8 cellular contexts compared by ENCODE assay signal in the genomic region with DNA sequence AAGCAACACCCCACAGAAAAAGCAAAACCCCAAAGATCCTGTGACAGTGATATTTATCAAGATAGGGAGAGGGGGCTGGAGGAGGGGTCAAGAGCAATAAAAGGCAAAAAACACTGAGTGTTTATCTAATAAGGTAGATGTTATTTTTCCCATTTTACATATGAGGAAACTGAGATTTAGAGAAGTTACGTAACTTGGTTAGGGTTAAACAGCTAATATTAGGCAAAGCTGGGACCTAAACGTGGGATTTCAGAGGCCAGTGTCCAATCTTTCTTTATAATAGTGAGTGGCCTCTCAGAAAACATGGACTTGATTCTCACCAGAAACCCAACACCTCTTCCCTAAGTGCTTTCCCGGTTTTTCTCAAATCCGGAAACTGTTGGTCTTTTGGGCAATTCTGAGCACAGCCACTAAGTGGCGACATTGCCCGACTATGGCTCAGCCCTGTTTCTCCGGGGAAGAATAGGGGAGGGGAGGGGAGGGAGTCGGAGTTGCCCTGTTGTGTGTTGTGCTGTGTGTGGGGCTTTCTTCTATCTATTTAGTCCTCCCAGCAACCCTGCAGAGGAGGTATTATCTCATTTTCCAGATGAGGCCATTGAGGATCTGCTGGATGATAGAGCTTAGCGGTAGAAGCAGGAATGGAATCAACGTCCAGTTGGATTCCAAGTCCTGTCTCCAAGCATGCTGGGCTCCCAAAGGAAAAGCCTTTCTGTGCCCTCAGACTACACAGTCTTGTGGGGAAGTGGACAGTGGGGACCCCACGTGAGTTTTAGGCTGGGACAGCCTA. TPM values are rescaled to one million over a fixed set of nuclear protein-coding genes. Genes with fewer than 3 reads are reported as not detected.
A peak's percentile ranks its signal among the peaks of the same experiment; 100 is the strongest.
DNase-seq lines count a peak whose midpoint lies in the region; ATAC-seq, FAIRE-seq and TF ChIP-seq lines count a peak whose summit lies in the region.
"Not testable (repeated sequence)": the region's sequence is repeated elsewhere in the genome, so short reads cannot be mapped to it uniquely, and the experiment has no call there.

No MANE protein-coding gene starts in this region.

- not testable (repeated sequence) for TF ChIP-seq EP300 in A549 (IDR thresholded peaks at IDR 0.05)

- not testable (repeated sequence) for H3K9ac ChIP-seq in neuronal stem cell (ENCODE audit: low read depth, low read length, poor library complexity)

- H2BK5ac ChIP-seq in neuronal stem cell (ENCODE audit: low read length) = not testable (repeated sequence)

- H3K36me3 Mint-ChIP-seq in WTC11 = not testable (repeated sequence)

- H3K9me3 ChIP-seq in A549; neuronal stem cell (replicated peaks in 1 of 2; ENCODE audit: control insufficient read depth in 2 of 2, insufficient read depth in 1 of 2, low read depth in 1 of 2, low read length in 2 of 2): not testable (repeated sequence)

- not testable (repeated sequence) for H3K4me2 ChIP-seq in A549; neuronal stem cell (ENCODE audit: insufficient read depth, low read length, poor library complexity, severe bottlenecking)

- H3K9me3 Mint-ChIP-seq in WTC11 = not testable (repeated sequence)

- not testable (repeated sequence) for H4K91ac ChIP-seq in neuronal stem cell (ENCODE audit: low read depth, low read length, poor library complexity)

- not testable (repeated sequence) for H3K4ac ChIP-seq in neuronal stem cell (ENCODE audit: low read length)

- not testable (repeated sequence) for H3K36me3 ChIP-seq in neuronal stem cell (replicated peaks in 1 of 2; ENCODE audit: control insufficient read depth in 2 of 2, insufficient read depth in 2 of 2, low read length in 2 of 2)

- H3K27ac ChIP-seq in A549; neuronal stem cell (replicated peaks; ENCODE audit: low read length): not testable (repeated sequence)

- TF ChIP-seq RAD21 in A549 (conservative IDR thresholded peaks at IDR 0.05 in 1 of 2, IDR thresholded peaks at IDR 0.05 in 1 of 2) = peak; percentile 38 to 44; a peak in 4 of 5 replicates

- H3K4me3 Mint-ChIP-seq in WTC11 = not testable (repeated sequence)

- H3K27me3 ChIP-seq in neuronal stem cell (ENCODE audit: control insufficient read depth in 3 of 3, insufficient read depth in 3 of 3, low read depth in 1 of 3, low read length in 3 of 3) = peaks cover 0 to 20% (median 0%) of the 10 kb centered on the region in 3 experiments

- H4K8ac ChIP-seq in neuronal stem cell (ENCODE audit: low read depth, low read length) = not testable (repeated sequence)

- not testable (repeated sequence) for H3K18ac ChIP-seq in neuronal stem cell (ENCODE audit: low read length)

- H3K4me3 ChIP-seq in A549; neuronal stem cell (ENCODE audit: low read length in 2 of 2): not testable (repeated sequence)

- H2BK15ac ChIP-seq in neuronal stem cell (ENCODE audit: low read length) = not testable (repeated sequence)

- WGBS in A549 (ENCODE audit: missing lambda C conversion rate) = 35% methylated on average over 8 of the region's 11 CpGs
- no CpG with 5 or more reads among the region's 11 CpGs for WGBS in neuronal stem cell (ENCODE audit: extremely low coverage in 2 of 2, insufficient read length in 2 of 2, insufficient replicate concordance in 1 of 2), 2 donors

- POLR2A ChIA-PET in A549 (lab: Yijun Ruan, JAX) = not testable (repeated sequence)
- POLR2A ChIA-PET in WTC11 (lab: Charles Lee) = interaction anchor here (0.5 kb wide), 1 partner anchor 347 kb away, joined by 3 read pairs; no protein-coding TSS in a partner anchor

- peak overlapping the region; percentile 6 for H2AFZ ChIP-seq in neuronal stem cell (ENCODE audit: low read length)

- H2AK5ac ChIP-seq in neuronal stem cell (ENCODE audit: low read depth, low read length) = not testable (repeated sequence)

- DNase-seq in A549 (ENCODE audit: low read depth in 1 of 2, low spot score in 1 of 2) (peak in 1 of 2 experiments; percentile 17), NCI-H82 (lab: John Stamatoyannopoulos, UW) (peak; percentile 45), islet precursor cell (peak; percentile 51)
- not testable (repeated sequence) for DNase-seq in GM10266 (ENCODE audit: extremely low spot score); WTC11 (ENCODE audit: low spot score); neuronal stem cell (ENCODE audit: low spot score)

- TF ChIP-seq CTCF in A549 (IDR thresholded peaks at IDR 0.05) (peak; percentile 36), GM10266 (IDR thresholded peaks at IDR 0.05; ENCODE audit: control insufficient read depth, insufficient read depth, low read depth, missing control alignments) (peak; percentile 22), LNCAP (IDR thresholded peaks at IDR 0.05) (peak; percentile 83)
- TF ChIP-seq CTCF in WTC11 (IDR thresholded peaks at IDR 0.05) = not testable (repeated sequence)

- not testable (repeated sequence) for H3K27ac Mint-ChIP-seq in WTC11

- ATAC-seq in A549 = peak; percentile 48 to 78; a peak in 4 of 6 replicates
- ATAC-seq in WTC11 = peak; percentile 75

- not testable (repeated sequence) for H3K23ac ChIP-seq in neuronal stem cell (ENCODE audit: low read depth, low read length, poor library complexity)

- not testable (repeated sequence) for H2BK120ac ChIP-seq in neuronal stem cell (ENCODE audit: low read depth, low read length)

- CTCF ChIA-PET in A549 (lab: Yijun Ruan, JAX) = interaction anchor here (0.6 to 7.2 kb wide), 12 partner anchors 10 to 314 kb away, joined by 3 to 38 read pairs (median 5); no protein-coding TSS in a partner anchor
- CTCF ChIA-PET in WTC11 (lab: Charles Lee) = interaction anchor here (0.9 to 2.9 kb wide), 8 partner anchors 10 to 290 kb away, joined by 3 to 13 read pairs (median 4); no protein-coding TSS in a partner anchor

- TF ChIP-seq POLR2A in A549 (IDR thresholded peaks at IDR 0.05; ENCODE audit: low read length) = not testable (repeated sequence)

- H3K79me1 ChIP-seq in neuronal stem cell (ENCODE audit: low read depth, low read length) = not testable (repeated sequence)

- peaks cover 12% of the 10 kb centered on the region for H3K27me3 Mint-ChIP-seq in WTC11 (ENCODE audit: low read depth)

- H3K4me1 Mint-ChIP-seq in WTC11 = peaks cover 22% of the 10 kb centered on the region

- H2BK12ac ChIP-seq in neuronal stem cell (ENCODE audit: low read length) = not testable (repeated sequence)

- not testable (repeated sequence) for H3K4me1 ChIP-seq in A549; neuronal stem cell (ENCODE audit: control insufficient read depth in 2 of 2, insufficient read depth in 1 of 2, low read depth in 1 of 2, low read length in 2 of 2)

- not testable (repeated sequence) for H3K14ac ChIP-seq in neuronal stem cell (ENCODE audit: low read length)

- FAIRE-seq in A549 (lab: Jason Lieb, UNC) = not testable (repeated sequence)
- FAIRE-seq in endometrium (lab: Jason Lieb, UNC) = peak; percentile 58

TF ChIP-seq in WTC11, 78 proteins besides CTCF, POLR2A, EP300 and RAD21:
- TF ChIP-seq PRDM15 (CRISPR knock-in tag; IDR thresholded peaks at IDR 0.05) = peak; percentile 77

RNA-seq across cellular contexts. Expression of gene ETV3, which starts 58.7 kb away (rescaled TPM):
- 12.3 and 14.5 TPM in 2 replicates for polyA plus RNA-seq in A549 (2011; rRNA removed)
- 3.5 and 3.9 TPM in 2 replicates for polyA plus RNA-seq in A549 (2012; cell fraction: cytosol; rRNA removed)
- polyA plus RNA-seq in A549 (2012; cell fraction: nucleus; rRNA removed) = 3.6 and 5.2 TPM in 2 replicates
- 10.2 to 11.1 TPM (median 11.1 TPM) in 3 replicates for polyA plus RNA-seq in A549 (2017; fragmentation: RNase III; extraction: RNeasy Plus Mini Kit Qiagen cat#74134 plus additional on column Dnase treatment)
- 27.8 and 30.7 TPM in 2 replicates for polyA minus RNA-seq in A549 (2011; rRNA and poly(A)+ RNA removed)
- total RNA-seq in WTC11 (2021) = 21.3 to 26.0 TPM (median 22.1 TPM) in 3 replicates
- polyA plus RNA-seq in neuronal stem cell (2013, experiment 1 of 2) = 6.7 TPM
- 6.9 TPM for polyA plus RNA-seq in neuronal stem cell (2013, experiment 2 of 2)
